ENCODE assay signal across 8 cellular contexts in genomic region chr4:147421456-147421855, GRCh38. TPM values are rescaled to one million over a fixed set of nuclear protein-coding genes. Genes with fewer than 3 reads are reported as not detected.
"Had no signal": no experiment of that assay in that cellular context is flagged by ENCODE, and none has a peak within 500 bp of the region (broad histone marks: within the 10 kb centered on the region; RNA-seq: fewer than 3 reads in every experiment).

No MANE protein-coding gene starts in this region.

- H3K27ac ChIP-seq: HL-60, KMS-11 had no signal

- DNase-seq: IMR-90, KBM-7, KG1 had no signal

- ATAC-seq: HepG2, K562 had no signal

- H3K4me3 ChIP-seq: K562 had no signal

- H3K9ac ChIP-seq: KMS-11 had no signal

RNA-seq across cellular contexts. Expression of gene EDNRA, which starts 59.4 kb away (rescaled TPM):
- total RNA-seq: HepG2, HT-29, K562 had no signal
